In the genomic region with DNA sequence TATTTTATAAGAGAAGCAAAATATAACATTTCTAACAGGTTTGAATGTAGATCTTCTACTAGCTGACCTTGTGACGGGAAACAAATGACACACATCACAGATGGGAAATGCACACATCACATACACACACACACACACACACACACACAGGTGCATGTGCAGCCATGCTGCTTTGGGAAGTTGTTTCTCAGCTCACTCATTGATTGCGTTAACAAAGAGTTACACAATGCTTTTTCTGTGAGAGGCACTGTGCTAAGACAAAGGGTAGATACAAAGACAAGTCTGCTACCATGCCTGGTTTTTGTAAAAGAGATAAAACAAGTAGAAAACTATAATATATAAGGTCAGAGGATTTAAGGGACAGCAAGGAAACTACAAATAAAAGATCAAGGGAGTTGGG, we compare ENCODE assay signal across 1 cellular context.
TF ChIP-seq lines count a peak whose summit lies in the region.

No MANE protein-coding gene starts in this region.

TF ChIP-seq in HepG2, 621 proteins besides CTCF, POLR2A, EP300 and RAD21 (continued from another document and continues in another):
- TF ChIP-seq, protein P1, sequence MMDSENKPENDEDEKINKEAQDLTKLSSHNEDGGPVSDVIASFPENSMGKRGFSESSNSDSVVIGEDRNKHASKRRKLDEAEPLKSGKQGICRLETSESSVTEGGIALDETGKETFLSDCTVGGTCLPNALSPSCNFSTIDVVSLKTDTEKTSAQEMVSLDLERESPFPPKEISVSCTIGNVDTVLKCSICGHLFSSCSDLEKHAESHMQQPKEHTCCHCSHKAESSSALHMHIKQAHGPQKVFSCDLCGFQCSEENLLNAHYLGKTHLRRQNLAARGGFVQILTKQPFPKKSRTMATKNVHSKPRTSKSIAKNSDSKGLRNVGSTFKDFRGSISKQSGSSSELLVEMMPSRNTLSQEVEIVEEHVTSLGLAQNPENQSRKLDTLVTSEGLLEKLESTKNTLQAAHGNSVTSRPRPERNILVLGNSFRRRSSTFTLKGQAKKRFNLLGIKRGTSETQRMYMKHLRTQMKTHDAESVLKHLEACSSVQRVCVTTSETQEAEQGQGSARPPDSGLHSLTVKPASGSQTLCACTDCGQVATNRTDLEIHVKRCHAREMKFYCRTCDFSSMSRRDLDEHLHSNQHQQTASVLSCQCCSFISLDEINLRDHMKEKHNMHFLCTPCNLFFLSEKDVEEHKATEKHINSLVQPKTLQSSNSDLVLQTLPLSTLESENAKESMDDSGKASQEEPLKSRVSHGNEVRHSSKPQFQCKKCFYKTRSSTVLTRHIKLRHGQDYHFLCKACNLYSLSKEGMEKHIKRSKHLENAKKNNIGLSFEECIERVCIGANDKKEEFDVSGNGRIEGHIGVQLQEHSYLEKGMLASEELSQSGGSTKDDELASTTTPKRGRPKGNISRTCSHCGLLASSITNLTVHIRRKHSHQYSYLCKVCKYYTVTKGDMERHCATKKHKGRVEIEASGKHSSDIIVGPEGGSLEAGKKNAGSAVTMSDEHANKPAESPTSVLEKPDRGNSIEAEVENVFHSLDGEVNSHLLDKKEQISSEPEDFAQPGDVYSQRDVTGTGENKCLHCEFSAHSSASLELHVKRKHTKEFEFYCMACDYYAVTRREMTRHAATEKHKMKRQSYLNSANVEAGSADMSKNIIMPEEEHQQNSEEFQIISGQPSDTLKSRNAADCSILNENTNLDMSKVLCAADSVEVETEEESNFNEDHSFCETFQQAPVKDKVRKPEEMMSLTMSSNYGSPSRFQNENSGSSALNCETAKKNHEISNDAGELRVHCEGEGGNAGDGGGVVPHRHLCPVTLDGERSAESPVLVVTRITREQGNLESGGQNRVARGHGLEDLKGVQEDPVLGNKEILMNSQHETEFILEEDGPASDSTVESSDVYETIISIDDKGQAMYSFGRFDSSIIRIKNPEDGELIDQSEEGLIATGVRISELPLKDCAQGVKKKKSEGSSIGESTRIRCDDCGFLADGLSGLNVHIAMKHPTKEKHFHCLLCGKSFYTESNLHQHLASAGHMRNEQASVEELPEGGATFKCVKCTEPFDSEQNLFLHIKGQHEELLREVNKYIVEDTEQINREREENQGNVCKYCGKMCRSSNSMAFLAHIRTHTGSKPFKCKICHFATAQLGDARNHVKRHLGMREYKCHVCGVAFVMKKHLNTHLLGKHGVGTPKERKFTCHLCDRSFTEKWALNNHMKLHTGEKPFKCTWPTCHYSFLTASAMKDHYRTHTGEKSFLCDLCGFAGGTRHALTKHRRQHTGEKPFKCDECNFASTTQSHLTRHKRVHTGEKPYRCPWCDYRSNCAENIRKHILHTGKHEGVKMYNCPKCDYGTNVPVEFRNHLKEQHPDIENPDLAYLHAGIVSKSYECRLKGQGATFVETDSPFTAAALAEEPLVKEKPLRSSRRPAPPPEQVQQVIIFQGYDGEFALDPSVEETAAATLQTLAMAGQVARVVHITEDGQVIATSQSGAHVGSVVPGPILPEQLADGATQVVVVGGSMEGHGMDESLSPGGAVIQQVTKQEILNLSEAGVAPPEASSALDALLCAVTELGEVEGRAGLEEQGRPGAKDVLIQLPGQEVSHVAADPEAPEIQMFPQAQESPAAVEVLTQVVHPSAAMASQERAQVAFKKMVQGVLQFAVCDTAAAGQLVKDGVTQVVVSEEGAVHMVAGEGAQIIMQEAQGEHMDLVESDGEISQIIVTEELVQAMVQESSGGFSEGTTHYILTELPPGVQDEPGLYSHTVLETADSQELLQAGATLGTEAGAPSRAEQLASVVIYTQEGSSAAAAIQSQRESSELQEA (CRISPR knock-in tag; IDR thresholded peaks at IDR 0.05; ENCODE audit: not compliant biosample characterization), result no peak
- TF ChIP-seq, protein P2, sequence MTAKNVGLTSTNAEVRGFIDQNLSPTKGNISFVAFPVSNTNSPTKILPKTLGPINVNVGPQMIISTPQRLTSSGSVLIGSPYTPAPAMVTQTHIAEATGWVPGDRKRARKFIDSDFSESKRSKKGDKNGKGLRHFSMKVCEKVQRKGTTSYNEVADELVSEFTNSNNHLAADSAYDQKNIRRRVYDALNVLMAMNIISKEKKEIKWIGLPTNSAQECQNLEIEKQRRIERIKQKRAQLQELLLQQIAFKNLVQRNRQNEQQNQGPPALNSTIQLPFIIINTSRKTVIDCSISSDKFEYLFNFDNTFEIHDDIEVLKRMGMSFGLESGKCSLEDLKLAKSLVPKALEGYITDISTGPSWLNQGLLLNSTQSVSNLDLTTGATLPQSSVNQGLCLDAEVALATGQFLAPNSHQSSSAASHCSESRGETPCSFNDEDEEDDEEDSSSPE (CRISPR knock-in tag; IDR thresholded peaks at IDR 0.05), result no peak
- TF ChIP-seq, protein P3, sequence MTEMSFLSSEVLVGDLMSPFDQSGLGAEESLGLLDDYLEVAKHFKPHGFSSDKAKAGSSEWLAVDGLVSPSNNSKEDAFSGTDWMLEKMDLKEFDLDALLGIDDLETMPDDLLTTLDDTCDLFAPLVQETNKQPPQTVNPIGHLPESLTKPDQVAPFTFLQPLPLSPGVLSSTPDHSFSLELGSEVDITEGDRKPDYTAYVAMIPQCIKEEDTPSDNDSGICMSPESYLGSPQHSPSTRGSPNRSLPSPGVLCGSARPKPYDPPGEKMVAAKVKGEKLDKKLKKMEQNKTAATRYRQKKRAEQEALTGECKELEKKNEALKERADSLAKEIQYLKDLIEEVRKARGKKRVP (CRISPR knock-in tag; IDR thresholded peaks at IDR 0.05), result peak in 1 of 2 experiments; percentile 87; a peak in 2 of 4 replicates
- TF ChIP-seq RFX1 (IDR thresholded peaks at IDR 0.05), result no peak
- TF ChIP-seq, protein P4, sequence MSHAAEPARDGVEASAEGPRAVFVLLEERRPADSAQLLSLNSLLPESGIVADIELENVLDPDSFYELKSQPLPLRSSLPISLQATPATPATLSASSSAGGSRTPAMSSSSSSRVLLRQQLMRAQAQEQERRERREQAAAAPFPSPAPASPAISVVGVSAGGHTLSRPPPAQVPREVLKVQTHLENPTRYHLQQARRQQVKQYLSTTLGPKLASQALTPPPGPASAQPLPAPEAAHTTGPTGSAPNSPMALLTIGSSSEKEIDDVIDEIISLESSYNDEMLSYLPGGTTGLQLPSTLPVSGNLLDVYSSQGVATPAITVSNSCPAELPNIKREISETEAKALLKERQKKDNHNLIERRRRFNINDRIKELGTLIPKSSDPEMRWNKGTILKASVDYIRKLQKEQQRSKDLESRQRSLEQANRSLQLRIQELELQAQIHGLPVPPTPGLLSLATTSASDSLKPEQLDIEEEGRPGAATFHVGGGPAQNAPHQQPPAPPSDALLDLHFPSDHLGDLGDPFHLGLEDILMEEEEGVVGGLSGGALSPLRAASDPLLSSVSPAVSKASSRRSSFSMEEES (CRISPR knock-in tag; IDR thresholded peaks at IDR 0.05), result no peak
- peak; percentile 7 for TF ChIP-seq ASH2L (IDR thresholded peaks at IDR 0.05; ENCODE audit: insufficient read length, low read depth, low read length)
- TF ChIP-seq ARNT2 (CRISPR knock-in tag; IDR thresholded peaks at IDR 0.05; ENCODE audit: low read depth), result no peak
- TF ChIP-seq HNRNPUL1 (IDR thresholded peaks at IDR 0.05; ENCODE audit: low read depth, low read length), result no peak
- TF ChIP-seq, protein P5, sequence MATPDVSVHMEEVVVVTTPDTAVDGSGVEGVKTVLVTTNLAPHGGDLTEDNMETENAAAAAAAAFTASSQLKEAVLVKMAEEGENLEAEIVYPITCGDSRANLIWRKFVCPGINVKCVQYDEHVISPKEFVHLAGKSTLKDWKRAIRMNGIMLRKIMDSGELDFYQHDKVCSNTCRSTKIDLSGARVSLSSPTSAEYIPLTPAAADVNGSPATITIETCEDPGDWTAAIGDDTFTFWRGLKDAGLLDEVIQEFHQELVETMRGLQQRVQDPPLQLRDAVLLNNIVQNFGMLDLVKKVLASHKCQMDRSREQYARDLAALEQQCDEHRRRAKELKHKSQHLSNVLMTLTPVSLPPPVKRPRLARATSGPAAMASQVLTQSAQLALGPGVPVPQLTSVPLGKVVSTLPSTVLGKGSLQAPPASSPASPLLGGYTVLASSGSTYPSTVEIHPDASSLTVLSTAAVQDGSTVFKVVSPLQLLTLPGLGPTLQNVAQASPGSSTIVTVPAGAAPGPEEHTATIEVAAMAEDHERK (CRISPR knock-in tag; IDR thresholded peaks at IDR 0.05; ENCODE audit: low read depth), result no peak
- no peak for TF ChIP-seq ZNF563 (CRISPR knock-in tag; IDR thresholded peaks at IDR 0.05)
- no peak for TF ChIP-seq NR2F2 (IDR thresholded peaks at IDR 0.05; ENCODE audit: borderline replicate concordance, low read depth)
- TF ChIP-seq, protein P6, sequence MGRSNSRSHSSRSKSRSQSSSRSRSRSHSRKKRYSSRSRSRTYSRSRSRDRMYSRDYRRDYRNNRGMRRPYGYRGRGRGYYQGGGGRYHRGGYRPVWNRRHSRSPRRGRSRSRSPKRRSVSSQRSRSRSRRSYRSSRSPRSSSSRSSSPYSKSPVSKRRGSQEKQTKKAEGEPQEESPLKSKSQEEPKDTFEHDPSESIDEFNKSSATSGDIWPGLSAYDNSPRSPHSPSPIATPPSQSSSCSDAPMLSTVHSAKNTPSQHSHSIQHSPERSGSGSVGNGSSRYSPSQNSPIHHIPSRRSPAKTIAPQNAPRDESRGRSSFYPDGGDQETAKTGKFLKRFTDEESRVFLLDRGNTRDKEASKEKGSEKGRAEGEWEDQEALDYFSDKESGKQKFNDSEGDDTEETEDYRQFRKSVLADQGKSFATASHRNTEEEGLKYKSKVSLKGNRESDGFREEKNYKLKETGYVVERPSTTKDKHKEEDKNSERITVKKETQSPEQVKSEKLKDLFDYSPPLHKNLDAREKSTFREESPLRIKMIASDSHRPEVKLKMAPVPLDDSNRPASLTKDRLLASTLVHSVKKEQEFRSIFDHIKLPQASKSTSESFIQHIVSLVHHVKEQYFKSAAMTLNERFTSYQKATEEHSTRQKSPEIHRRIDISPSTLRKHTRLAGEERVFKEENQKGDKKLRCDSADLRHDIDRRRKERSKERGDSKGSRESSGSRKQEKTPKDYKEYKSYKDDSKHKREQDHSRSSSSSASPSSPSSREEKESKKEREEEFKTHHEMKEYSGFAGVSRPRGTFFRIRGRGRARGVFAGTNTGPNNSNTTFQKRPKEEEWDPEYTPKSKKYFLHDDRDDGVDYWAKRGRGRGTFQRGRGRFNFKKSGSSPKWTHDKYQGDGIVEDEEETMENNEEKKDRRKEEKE (IDR thresholded peaks at IDR 0.05), result no peak
- no peak for TF ChIP-seq NFRKB (IDR thresholded peaks at IDR 0.05)
- TF ChIP-seq KDM4B (CRISPR knock-in tag; IDR thresholded peaks at IDR 0.05), result no peak
- TF ChIP-seq TARDBP (CRISPR knock-in tag; IDR thresholded peaks at IDR 0.05), result 0 out of 2 replicates have a peak, but pooled peaks have one; percentile 26
- no peak for TF ChIP-seq HOXD1 (CRISPR knock-in tag; IDR thresholded peaks at IDR 0.05)
- no peak for TF ChIP-seq FIP1L1 (IDR thresholded peaks at IDR 0.05; ENCODE audit: borderline replicate concordance, insufficient read depth, low read depth, low read length)
- TF ChIP-seq FOSL1 (CRISPR knock-in tag; IDR thresholded peaks at IDR 0.05; ENCODE audit: borderline replicate concordance), result no peak
- no peak for TF ChIP-seq ZNF335 (CRISPR knock-in tag; IDR thresholded peaks at IDR 0.05)
- no peak for TF ChIP-seq KAT8 (CRISPR knock-in tag; IDR thresholded peaks at IDR 0.05)
- peak; percentile 43; the same call in 1 of the 2 replicates for TF ChIP-seq HDAC1 (CRISPR knock-in tag; IDR thresholded peaks at IDR 0.05)
- no peak for TF ChIP-seq KLF13 (CRISPR knock-in tag; IDR thresholded peaks at IDR 0.05)
- no peak for TF ChIP-seq ADNP (CRISPR knock-in tag; IDR thresholded peaks at IDR 0.05)
- TF ChIP-seq SP5 (CRISPR knock-in tag; IDR thresholded peaks at IDR 0.05; ENCODE audit: borderline replicate concordance, low read depth), result no peak
- no peak for TF ChIP-seq TAF15 (IDR thresholded peaks at IDR 0.05; ENCODE audit: low read depth, low read length, poor library complexity, severe bottlenecking)
- peak; percentile 31; the same call in 1 of the 2 replicates for TF ChIP-seq GABPB1 (CRISPR knock-in tag; IDR thresholded peaks at IDR 0.05)
- TF ChIP-seq, protein P7, sequence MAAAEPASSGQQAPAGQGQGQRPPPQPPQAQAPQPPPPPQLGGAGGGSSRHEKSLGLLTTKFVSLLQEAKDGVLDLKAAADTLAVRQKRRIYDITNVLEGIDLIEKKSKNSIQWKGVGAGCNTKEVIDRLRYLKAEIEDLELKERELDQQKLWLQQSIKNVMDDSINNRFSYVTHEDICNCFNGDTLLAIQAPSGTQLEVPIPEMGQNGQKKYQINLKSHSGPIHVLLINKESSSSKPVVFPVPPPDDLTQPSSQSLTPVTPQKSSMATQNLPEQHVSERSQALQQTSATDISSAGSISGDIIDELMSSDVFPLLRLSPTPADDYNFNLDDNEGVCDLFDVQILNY (CRISPR knock-in tag; conservative IDR thresholded peaks at IDR 0.05), result no peak
- TF ChIP-seq, protein P8, sequence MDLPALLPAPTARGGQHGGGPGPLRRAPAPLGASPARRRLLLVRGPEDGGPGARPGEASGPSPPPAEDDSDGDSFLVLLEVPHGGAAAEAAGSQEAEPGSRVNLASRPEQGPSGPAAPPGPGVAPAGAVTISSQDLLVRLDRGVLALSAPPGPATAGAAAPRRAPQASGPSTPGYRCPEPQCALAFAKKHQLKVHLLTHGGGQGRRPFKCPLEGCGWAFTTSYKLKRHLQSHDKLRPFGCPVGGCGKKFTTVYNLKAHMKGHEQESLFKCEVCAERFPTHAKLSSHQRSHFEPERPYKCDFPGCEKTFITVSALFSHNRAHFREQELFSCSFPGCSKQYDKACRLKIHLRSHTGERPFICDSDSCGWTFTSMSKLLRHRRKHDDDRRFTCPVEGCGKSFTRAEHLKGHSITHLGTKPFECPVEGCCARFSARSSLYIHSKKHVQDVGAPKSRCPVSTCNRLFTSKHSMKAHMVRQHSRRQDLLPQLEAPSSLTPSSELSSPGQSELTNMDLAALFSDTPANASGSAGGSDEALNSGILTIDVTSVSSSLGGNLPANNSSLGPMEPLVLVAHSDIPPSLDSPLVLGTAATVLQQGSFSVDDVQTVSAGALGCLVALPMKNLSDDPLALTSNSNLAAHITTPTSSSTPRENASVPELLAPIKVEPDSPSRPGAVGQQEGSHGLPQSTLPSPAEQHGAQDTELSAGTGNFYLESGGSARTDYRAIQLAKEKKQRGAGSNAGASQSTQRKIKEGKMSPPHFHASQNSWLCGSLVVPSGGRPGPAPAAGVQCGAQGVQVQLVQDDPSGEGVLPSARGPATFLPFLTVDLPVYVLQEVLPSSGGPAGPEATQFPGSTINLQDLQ (CRISPR knock-in tag; IDR thresholded peaks at IDR 0.05), result no peak
- TF ChIP-seq ZNF263 (CRISPR knock-in tag; IDR thresholded peaks at IDR 0.05), result no peak
- TF ChIP-seq ZNF629 (CRISPR knock-in tag; conservative IDR thresholded peaks at IDR 0.05), result no peak
- TF ChIP-seq ZNF253 (CRISPR knock-in tag; IDR thresholded peaks at IDR 0.05; ENCODE audit: borderline replicate concordance), result no peak
- TF ChIP-seq ZNF556 (CRISPR knock-in tag; IDR thresholded peaks at IDR 0.05; ENCODE audit: borderline replicate concordance), result no peak
- TF ChIP-seq, protein P9, sequence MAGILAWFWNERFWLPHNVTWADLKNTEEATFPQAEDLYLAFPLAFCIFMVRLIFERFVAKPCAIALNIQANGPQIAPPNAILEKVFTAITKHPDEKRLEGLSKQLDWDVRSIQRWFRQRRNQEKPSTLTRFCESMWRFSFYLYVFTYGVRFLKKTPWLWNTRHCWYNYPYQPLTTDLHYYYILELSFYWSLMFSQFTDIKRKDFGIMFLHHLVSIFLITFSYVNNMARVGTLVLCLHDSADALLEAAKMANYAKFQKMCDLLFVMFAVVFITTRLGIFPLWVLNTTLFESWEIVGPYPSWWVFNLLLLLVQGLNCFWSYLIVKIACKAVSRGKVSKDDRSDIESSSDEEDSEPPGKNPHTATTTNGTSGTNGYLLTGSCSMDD (CRISPR knock-in tag; IDR thresholded peaks at IDR 0.05), result no peak
